Comparison of ENCODE assay signal across 1 cellular context in the genomic region with DNA sequence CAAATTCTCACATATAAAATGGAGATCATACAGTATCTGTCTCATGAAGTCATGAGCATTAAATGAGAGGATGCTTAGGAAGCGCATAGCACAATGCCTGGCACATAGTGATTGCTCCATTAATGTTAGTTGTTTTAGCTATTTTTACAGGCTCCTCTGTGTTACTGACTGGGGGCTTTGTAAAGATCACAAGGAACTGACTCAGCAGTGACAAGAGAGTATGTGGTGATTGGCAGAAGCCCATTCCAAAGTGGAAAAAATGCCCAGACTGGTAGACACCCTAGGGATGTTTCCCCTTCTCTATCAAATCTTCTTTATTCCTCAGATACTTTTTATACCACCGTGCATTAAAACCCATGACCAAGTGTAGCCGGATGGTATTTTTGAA.
TF ChIP-seq lines count a peak whose summit lies in the region.

No MANE protein-coding gene starts in this region.

TF ChIP-seq in HCT116, 20 proteins besides CTCF, POLR2A, EP300 and RAD21 (continued from another document):
- TF ChIP-seq SIN3A (IDR thresholded peaks at IDR 0.05; ENCODE audit: low read depth) (no peak), YY1 (IDR thresholded peaks at IDR 0.05; ENCODE audit: extremely low read depth, insufficient replicate concordance, low read depth, low read length) (no peak), EGR1 (IDR thresholded peaks at IDR 0.05; ENCODE audit: low read depth) (no peak)
TF ChIP-seq in HCT116: peak in this region for 0.
